Comparison of ENCODE assay signal across 1 cellular context in the genomic region with DNA sequence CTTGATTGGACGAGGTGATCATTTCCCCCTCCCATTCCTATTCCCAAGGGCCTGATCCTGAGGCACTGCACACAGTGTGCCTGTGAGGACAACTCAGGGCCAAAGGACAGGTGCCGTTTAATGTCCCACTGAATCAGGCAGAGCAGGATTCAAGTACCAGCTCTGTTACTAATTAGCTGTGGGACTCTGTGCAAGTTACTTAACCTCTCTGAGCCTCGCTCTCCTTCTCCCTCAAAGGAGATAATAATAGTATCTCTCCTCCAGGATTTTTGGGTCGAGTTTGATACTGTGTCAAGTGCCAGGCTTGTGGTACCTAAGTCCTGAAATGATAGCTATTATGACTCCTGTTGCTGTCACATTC.
A peak's percentile ranks its signal among the peaks of the same experiment; 100 is the strongest.
TF ChIP-seq lines count a peak whose summit lies in the region.

No MANE protein-coding gene starts in this region.

TF ChIP-seq in HepG2, 621 proteins besides CTCF, POLR2A, EP300 and RAD21 (continued from another document):
- TF ChIP-seq SALL1 (CRISPR knock-in tag; IDR thresholded peaks at IDR 0.05): peak; percentile 30; the same call in 1 of the 2 replicates
- TF ChIP-seq ZNF121 (CRISPR knock-in tag; IDR thresholded peaks at IDR 0.05): no peak
- TF ChIP-seq, protein P1, sequence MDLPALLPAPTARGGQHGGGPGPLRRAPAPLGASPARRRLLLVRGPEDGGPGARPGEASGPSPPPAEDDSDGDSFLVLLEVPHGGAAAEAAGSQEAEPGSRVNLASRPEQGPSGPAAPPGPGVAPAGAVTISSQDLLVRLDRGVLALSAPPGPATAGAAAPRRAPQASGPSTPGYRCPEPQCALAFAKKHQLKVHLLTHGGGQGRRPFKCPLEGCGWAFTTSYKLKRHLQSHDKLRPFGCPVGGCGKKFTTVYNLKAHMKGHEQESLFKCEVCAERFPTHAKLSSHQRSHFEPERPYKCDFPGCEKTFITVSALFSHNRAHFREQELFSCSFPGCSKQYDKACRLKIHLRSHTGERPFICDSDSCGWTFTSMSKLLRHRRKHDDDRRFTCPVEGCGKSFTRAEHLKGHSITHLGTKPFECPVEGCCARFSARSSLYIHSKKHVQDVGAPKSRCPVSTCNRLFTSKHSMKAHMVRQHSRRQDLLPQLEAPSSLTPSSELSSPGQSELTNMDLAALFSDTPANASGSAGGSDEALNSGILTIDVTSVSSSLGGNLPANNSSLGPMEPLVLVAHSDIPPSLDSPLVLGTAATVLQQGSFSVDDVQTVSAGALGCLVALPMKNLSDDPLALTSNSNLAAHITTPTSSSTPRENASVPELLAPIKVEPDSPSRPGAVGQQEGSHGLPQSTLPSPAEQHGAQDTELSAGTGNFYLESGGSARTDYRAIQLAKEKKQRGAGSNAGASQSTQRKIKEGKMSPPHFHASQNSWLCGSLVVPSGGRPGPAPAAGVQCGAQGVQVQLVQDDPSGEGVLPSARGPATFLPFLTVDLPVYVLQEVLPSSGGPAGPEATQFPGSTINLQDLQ (CRISPR knock-in tag; IDR thresholded peaks at IDR 0.05): no peak
- TF ChIP-seq NR2F1 (CRISPR knock-in tag; IDR thresholded peaks at IDR 0.05): no peak
